In genomic region chr2:20538308-20539132, GRCh38 we compare ENCODE assay signal across 16 cellular contexts.
DNase-seq lines count a peak whose midpoint lies in the region; ATAC-seq and TF ChIP-seq lines count a peak whose summit lies in the region.
"Had no signal": no experiment of that assay in that cellular context is flagged by ENCODE, and none has a peak within 500 bp of the region (broad histone marks: within the 10 kb centered on the region; RNA-seq: fewer than 3 reads in every experiment).

No MANE protein-coding gene starts in this region.

- H3K27ac Mint-ChIP-seq in activated naive CD4-positive, alpha-beta T cell treated with anti-CD3 and anti-CD28 coated beads for 36 hours = no peak overlapping the region

- no peak overlapping the region for H3K4me3 Mint-ChIP-seq in activated naive CD4-positive, alpha-beta T cell treated with anti-CD3 and anti-CD28 coated beads for 36 hours

- H3K36me3 ChIP-seq in left ventricle myocardium inferior (no peaks in the 10 kb centered on the region), RWPE2 (ENCODE audit: low read depth) (no peaks in the 10 kb centered on the region), liver (ENCODE audit: control insufficient read depth in 4 of 4, insufficient read depth in 3 of 4, low read depth in 1 of 4, low read length in 3 of 4) (no peaks in the 10 kb centered on the region)
- H3K36me3 ChIP-seq: thoracic aorta had no signal

- no peaks in the 10 kb centered on the region for H3K27me3 ChIP-seq in left ventricle myocardium inferior (ENCODE audit: low read depth)
- H3K27me3 ChIP-seq in RWPE2 (ENCODE audit: insufficient read depth, poor library complexity, severe bottlenecking) = no peaks in the 10 kb centered on the region
- H3K27me3 ChIP-seq in liver (ENCODE audit: control insufficient read depth in 4 of 4, insufficient read depth in 4 of 4, low read length in 3 of 4) = no peaks in the 10 kb centered on the region
- H3K27me3 ChIP-seq: body of pancreas had no signal

- TF ChIP-seq RAD21 in liver (IDR thresholded peaks at IDR 0.05) = peak; percentile 50 to 70

- ATAC-seq in Right ventricle myocardium inferior = peak; percentile 27
- no peak for ATAC-seq in RWPE2 (ENCODE audit: low read depth)
- ATAC-seq in HG03342 (IDR thresholded peaks at IDR 0.05; ENCODE audit: unreplicated experiment) = no peak
- ATAC-seq in HG02973 (IDR thresholded peaks at IDR 0.05; ENCODE audit: unreplicated experiment) = no peak
- ATAC-seq: body of pancreas had no signal

- H3K9me3 Mint-ChIP-seq in activated naive CD4-positive, alpha-beta T cell treated with anti-CD3 and anti-CD28 coated beads for 36 hours = no peaks in the 10 kb centered on the region

- TF ChIP-seq CTCF in left ventricle myocardium inferior (IDR thresholded peaks at IDR 0.05; ENCODE audit: borderline replicate concordance) = no peak
- TF ChIP-seq CTCF in RWPE2 (IDR thresholded peaks at IDR 0.05; ENCODE audit: poor library complexity, severe bottlenecking) = no peak
- no peak for TF ChIP-seq CTCF in liver (IDR thresholded peaks at IDR 0.05; ENCODE audit: low read depth, low read length, missing input control)

- CTCF ChIA-PET in activated naive CD4-positive, alpha-beta T cell treated with anti-CD3 and anti-CD28 coated beads for 36 hours (lab: Charles Lee) = interaction anchor here (1.3 kb wide), 1 partner anchor 113 kb away, joined by 4 read pairs; no protein-coding TSS in a partner anchor

- H3K9me3 ChIP-seq in left ventricle myocardium inferior (replicated peaks) (no peaks in the 10 kb centered on the region), RWPE2 (ENCODE audit: severe bottlenecking) (no peaks in the 10 kb centered on the region), liver (ENCODE audit: control insufficient read depth in 4 of 4, low read length in 3 of 4) (no peaks in the 10 kb centered on the region)
- H3K9me3 ChIP-seq: body of pancreas, thoracic aorta had no signal

- intact Hi-C loops in Right ventricle myocardium inferior (cut with DNase I) (no loop called here), left ventricle myocardium inferior (cut with micrococcal nuclease) (no loop called here)
- intact Hi-C loops in activated naive CD4-positive, alpha-beta T cell treated with anti-CD3 and anti-CD28 coated beads for 36 hours (cut with micrococcal nuclease) = no loop called here

- no peaks in the 10 kb centered on the region for H3K4me1 Mint-ChIP-seq in activated naive CD4-positive, alpha-beta T cell treated with anti-CD3 and anti-CD28 coated beads for 36 hours (ENCODE audit: low read depth)

- H3K9ac ChIP-seq in liver (ENCODE audit: low read depth in 1 of 2, low read length in 2 of 2) = peak overlapping the region; percentile 15 to 70

- H3K27me3 Mint-ChIP-seq in activated naive CD4-positive, alpha-beta T cell treated with anti-CD3 and anti-CD28 coated beads for 36 hours (ENCODE audit: low read depth) = no peaks in the 10 kb centered on the region

- no peak overlapping the region for H3K27ac ChIP-seq in left ventricle myocardium inferior (replicated peaks)
- H3K27ac ChIP-seq in RWPE2 (ENCODE audit: poor library complexity, severe bottlenecking) = no peak overlapping the region
- peak overlapping the region; percentile 94 for H3K27ac ChIP-seq in liver (ENCODE audit: low read depth in 1 of 2, low read length in 2 of 2)
- H3K27ac ChIP-seq: body of pancreas, thoracic aorta had no signal

- H3K4me3 ChIP-seq in left ventricle myocardium inferior (no peak overlapping the region), RWPE2 (ENCODE audit: severe bottlenecking) (no peak overlapping the region), liver (ENCODE audit: low read depth in 1 of 3, low read length in 3 of 3) (peak overlapping the region in 1 of 3 donors; percentile 25)
- H3K4me3 ChIP-seq: body of pancreas, thoracic aorta had no signal

- DNase-seq in Right ventricle myocardium inferior (ENCODE audit: missing footprints) (no peak), left ventricle myocardium inferior (no peak), RWPE2 (ENCODE audit: low spot score) (peak; percentile 26)
- no peak for DNase-seq in activated naive CD4-positive, alpha-beta T cell treated with anti-CD3 and anti-CD28 coated beads for 36 hours
- DNase-seq in stimulated activated CD4-positive, alpha-beta T cell treated with anti-CD3 and anti-CD28 coated beads, Interleukin-2, amount 100 ng/mL, for 48 hours = no peak
- DNase-seq: activated naive CD4-positive, alpha-beta T cell; body of pancreas; DMS153; MV-4-11; NK-92 treated with Interleukin-12 subunit alpha and Interleukin-12 subunit beta, amount 100 ng/mL, for 24 hours; occipital lobe; stimulated activated CD4-positive, alpha-beta T cell treated with anti-CD3 and anti-CD28 coated beads, Interleukin-12 subunit alpha, Interleukin-12 subunit beta, amount 100 ng/mL, for 4 hours had no signal

- WGBS in liver = 36% methylated on average over 8 of the region's 8 CpGs

- H3K4me1 ChIP-seq in left ventricle myocardium inferior (peaks cover 55% of the 10 kb centered on the region), RWPE2 (ENCODE audit: insufficient read depth, poor library complexity, severe bottlenecking) (peaks cover 5% of the 10 kb centered on the region), liver (ENCODE audit: control insufficient read depth in 4 of 4, insufficient read depth in 4 of 4, low read length in 3 of 4) (peaks cover 40 to 65% (median 56%) of the 10 kb centered on the region in 4 donors)
- H3K4me1 ChIP-seq: body of pancreas had no signal

- H3K36me3 Mint-ChIP-seq in activated naive CD4-positive, alpha-beta T cell treated with anti-CD3 and anti-CD28 coated beads for 36 hours (ENCODE audit: low read depth) = no peaks in the 10 kb centered on the region

TF ChIP-seq in liver, 16 proteins besides CTCF, POLR2A, EP300 and RAD21:
- TF ChIP-seq EGR1 (IDR thresholded peaks at IDR 0.05; ENCODE audit: low read depth in 2 of 2) (peak; percentile 49 to 72), YY1 (IDR thresholded peaks at IDR 0.05) (peak; percentile 36), FOXA2 (IDR thresholded peaks at IDR 0.05) (peak; percentile 55), FOXA1 (IDR thresholded peaks at IDR 0.05) (peak; percentile 77), MAX (IDR thresholded peaks at IDR 0.05) (peak; percentile 69), HNF4G (IDR thresholded peaks at IDR 0.05) (peak; percentile 74), ZBTB33 (IDR thresholded peaks at IDR 0.05) (peak; percentile 70), JUND (IDR thresholded peaks at IDR 0.05) (peak; percentile 67 to 78), NR2F2 (IDR thresholded peaks at IDR 0.05) (peak; percentile 74), TAF1 (conservative IDR thresholded peaks at IDR 0.05) (peak; percentile 41), ATF3 (IDR thresholded peaks at IDR 0.05) (peak; percentile 66), REST (IDR thresholded peaks at IDR 0.05) (peak; percentile 70), SP1 (IDR thresholded peaks at IDR 0.05) (peak; percentile 97), GABPA (IDR thresholded peaks at IDR 0.05 in 1 of 2, conservative IDR thresholded peaks at IDR 0.05 in 1 of 2) (peak in 1 of 2 donors; percentile 72), HNF4A (conservative IDR thresholded peaks at IDR 0.05) (peak; percentile 91 to 93), RXRA (IDR thresholded peaks at IDR 0.05) (peak; percentile 99 to 100)
TF ChIP-seq in liver: peak in this region for 16.

Comparison
In these comparisons a context has a peak if more than half of its experiments do, and no peak if none do; other contexts are left out.
1. H3K27ac ChIP-seq: peak in liver (2 of 2); none in left ventricle myocardium inferior (single experiment) and RWPE2 (single experiment).